9 cellular contexts compared by ENCODE assay signal in the genomic region with DNA sequence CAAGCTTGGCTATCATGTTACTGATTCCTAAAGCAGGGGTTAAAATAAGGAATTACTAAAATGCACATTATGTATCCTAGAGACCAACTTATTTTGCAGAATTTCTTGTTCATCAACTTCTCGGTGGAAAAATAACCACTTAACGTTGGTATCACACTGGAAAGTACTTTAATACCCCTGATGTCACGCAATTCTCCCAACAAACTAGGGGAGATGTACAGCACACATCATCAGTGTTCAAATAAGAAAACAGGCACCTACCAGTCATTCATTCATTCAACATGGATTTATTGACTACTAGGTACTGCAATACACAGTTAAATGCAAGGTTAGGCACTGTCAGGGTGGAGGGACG. TPM values are rescaled to one million over a fixed set of nuclear protein-coding genes. Genes with fewer than 3 reads are reported as not detected.
DNase-seq lines count a peak whose midpoint lies in the region; ATAC-seq, FAIRE-seq and TF ChIP-seq lines count a peak whose summit lies in the region.
"Had no signal": no experiment of that assay in that cellular context is flagged by ENCODE, and none has a peak within 500 bp of the region (broad histone marks: within the 10 kb centered on the region; RNA-seq: fewer than 3 reads in every experiment).

No MANE protein-coding gene starts in this region.

- H3K18ac ChIP-seq in mesenchymal stem cell (ENCODE audit: low read depth in 1 of 2, low read length in 2 of 2), result peak overlapping the region in 1 of 2 experiments; percentile 25

- no peak overlapping the region for H2BK120ac ChIP-seq in mesenchymal stem cell (ENCODE audit: low read depth, low read length)

- no peaks in the 10 kb centered on the region for H3K27me3 Mint-ChIP-seq in activated naive CD4-positive, alpha-beta T cell treated with anti-CD3 and anti-CD28 coated beads for 36 hours (ENCODE audit: low read depth)

- H3K27me3 ChIP-seq in brain microvascular endothelial cell (replicated peaks) (no peaks in the 10 kb centered on the region), mesenchymal stem cell (ENCODE audit: control insufficient read depth in 1 of 2, insufficient read depth in 1 of 2, low read length in 2 of 2) (no peaks in the 10 kb centered on the region), upper lobe of right lung (no peaks in the 10 kb centered on the region)

- H3K9me3 ChIP-seq in mesenchymal stem cell (ENCODE audit: control insufficient read depth, low read length), result no peaks in the 10 kb centered on the region
- H3K9me3 ChIP-seq in upper lobe of right lung, result no peaks in the 10 kb centered on the region

- no peak for FAIRE-seq in H54 (lab: Jason Lieb, UNC)

- H4K8ac ChIP-seq in mesenchymal stem cell (ENCODE audit: low read length), result peak overlapping the region; percentile 53

- CTCF ChIA-PET in activated naive CD4-positive, alpha-beta T cell treated with anti-CD3 and anti-CD28 coated beads for 36 hours (lab: Charles Lee), result interaction anchor here (0.6 to 1.9 kb wide), 7 partner anchors 10 to 148 kb away, joined by 3 to 8 read pairs (median 4); no protein-coding TSS in a partner anchor

- peak overlapping the region; percentile 94 for H3K27ac Mint-ChIP-seq in activated naive CD4-positive, alpha-beta T cell treated with anti-CD3 and anti-CD28 coated beads for 36 hours

- H3K4me3 ChIP-seq in brain microvascular endothelial cell (ENCODE audit: low read depth, low read length) (peak overlapping the region; percentile 81), mesenchymal stem cell (ENCODE audit: insufficient read depth in 1 of 2, low read depth in 1 of 2, low read length in 2 of 2) (peak overlapping the region; percentile 76 to 96), upper lobe of right lung (peak overlapping the region; percentile 80)

- H2BK5ac ChIP-seq in mesenchymal stem cell (ENCODE audit: low read depth, low read length, poor library complexity, severe bottlenecking), result no peak overlapping the region

- H3K4me3 Mint-ChIP-seq in activated naive CD4-positive, alpha-beta T cell treated with anti-CD3 and anti-CD28 coated beads for 36 hours, result peak overlapping the region; percentile 90

- DNase-seq in activated naive CD4-positive, alpha-beta T cell treated with anti-CD3 and anti-CD28 coated beads for 36 hours, result no peak
- no peak for DNase-seq in activated naive CD4-positive, alpha-beta T cell (lab: John Stamatoyannopoulos, UW)
- DNase-seq in brain microvascular endothelial cell (no peak), mesenchymal stem cell (no peak), upper lobe of right lung (no peak), H54 (ENCODE audit: insufficient read length, low spot score) (no peak)

- intact Hi-C loops in activated naive CD4-positive, alpha-beta T cell treated with anti-CD3 and anti-CD28 coated beads for 36 hours (cut with micrococcal nuclease), result loop anchor here (1.0 kb wide), 3 partner anchors 13 to 119 kb away; partner anchors contain the start of gene UPP1
- intact Hi-C loops in upper lobe of right lung (cut with DNase I), result no loop called here

- H4K91ac ChIP-seq in mesenchymal stem cell (ENCODE audit: low read length), result no peak overlapping the region

- H3K4me2 ChIP-seq in mesenchymal stem cell (ENCODE audit: low read length, poor library complexity, severe bottlenecking), result peak overlapping the region; percentile 84

- peaks cover 18% of the 10 kb centered on the region for H3K79me1 ChIP-seq in mesenchymal stem cell (replicated peaks; ENCODE audit: low read length, poor library complexity, severe bottlenecking)

- H3K36me3 ChIP-seq in brain microvascular endothelial cell (replicated peaks), result peaks cover 35% of the 10 kb centered on the region
- H3K36me3 ChIP-seq in mesenchymal stem cell (ENCODE audit: control insufficient read depth in 1 of 2, insufficient read depth in 2 of 2, low read depth in 1 of 2, low read length in 2 of 2), result peaks cover 22 to 43% of the 10 kb centered on the region in 2 experiments
- peaks cover 46% of the 10 kb centered on the region for H3K36me3 ChIP-seq in upper lobe of right lung

- TF ChIP-seq CTCF in brain microvascular endothelial cell (IDR thresholded peaks at IDR 0.05; ENCODE audit: low read depth, low read length, missing control alignments) (no peak), upper lobe of right lung (IDR thresholded peaks at IDR 0.05) (no peak)

- no peak overlapping the region for H3K27ac ChIP-seq in brain microvascular endothelial cell
- peak overlapping the region; percentile 18 for H3K27ac ChIP-seq in mesenchymal stem cell (ENCODE audit: low read length, poor library complexity, severe bottlenecking)
- H3K27ac ChIP-seq in upper lobe of right lung, result peak overlapping the region; percentile 82

- no peak overlapping the region for H3K23ac ChIP-seq in mesenchymal stem cell (ENCODE audit: low read length in 2 of 2)

- no peak overlapping the region for H3K14ac ChIP-seq in mesenchymal stem cell (ENCODE audit: low read length in 2 of 2)

- ATAC-seq in upper lobe of right lung, result no peak
- ATAC-seq in GM19455 (IDR thresholded peaks at IDR 0.05; ENCODE audit: unreplicated experiment), result no peak
- no peak for ATAC-seq in GM18907 (IDR thresholded peaks at IDR 0.05; ENCODE audit: unreplicated experiment)

- no peaks in the 10 kb centered on the region for H3K9me3 Mint-ChIP-seq in activated naive CD4-positive, alpha-beta T cell treated with anti-CD3 and anti-CD28 coated beads for 36 hours

- no peak overlapping the region for H2AK5ac ChIP-seq in mesenchymal stem cell (ENCODE audit: low read length, severe bottlenecking)

- peaks cover 32% of the 10 kb centered on the region for H3K36me3 Mint-ChIP-seq in activated naive CD4-positive, alpha-beta T cell treated with anti-CD3 and anti-CD28 coated beads for 36 hours (ENCODE audit: low read depth)

- WGBS in mesenchymal stem cell, result 31% methylated on average over 3 of the region's 4 CpGs

- peaks cover 33% of the 10 kb centered on the region for H3K4me1 Mint-ChIP-seq in activated naive CD4-positive, alpha-beta T cell treated with anti-CD3 and anti-CD28 coated beads for 36 hours (ENCODE audit: low read depth)

- in situ Hi-C loops in brain microvascular endothelial cell (cut with HindIII; ENCODE audit: low pct_ligation_motif_present, low sequenced_read_pairs), result loop anchor here (25.0 kb wide), 1 partner anchor 134 kb away; no protein-coding TSS in a partner anchor

- peak overlapping the region; percentile 95 for H3K9ac ChIP-seq in mesenchymal stem cell (ENCODE audit: low read length)

- peak overlapping the region in 1 of 2 experiments; percentile 24 for H3K4ac ChIP-seq in mesenchymal stem cell (ENCODE audit: low read depth in 1 of 2, low read length in 2 of 2)

- H2BK12ac ChIP-seq in mesenchymal stem cell (ENCODE audit: low read length in 2 of 2), result no peak overlapping the region

- H3K4me1 ChIP-seq in mesenchymal stem cell (ENCODE audit: control insufficient read depth, insufficient read depth, low read depth, low read length), result peaks cover 2% of the 10 kb centered on the region
- H3K4me1 ChIP-seq in upper lobe of right lung, result peaks cover 11% of the 10 kb centered on the region

- H2AFZ ChIP-seq in mesenchymal stem cell (ENCODE audit: low read depth, low read length), result no peak overlapping the region

- no peak for TF ChIP-seq POLR2A in H54 (IDR thresholded peaks at IDR 0.05; ENCODE audit: low read depth, low read length)

- H2BK15ac ChIP-seq in mesenchymal stem cell (ENCODE audit: low read depth, poor library complexity, severe bottlenecking), result peak overlapping the region; percentile 6

RNA-seq across cellular contexts. Expression of gene HUS1, which starts 0.6 kb away (rescaled TPM):
- total RNA-seq in activated naive CD4-positive, alpha-beta T cell treated with anti-CD3 and anti-CD28 coated beads for 36 hours, result 10 to 100 TPM; 55.0 to 61.2 TPM
- polyA plus RNA-seq in mesenchymal stem cell (2013, experiment 1 of 2), result 23.4 TPM
- 22.3 TPM for polyA plus RNA-seq in mesenchymal stem cell (2013, experiment 2 of 2)
- total RNA-seq in upper lobe of right lung, result 34.5 TPM

RNA-seq across cellular contexts. Expression of gene PKD1L1, which starts 30.5 kb away (rescaled TPM):
- total RNA-seq in activated naive CD4-positive, alpha-beta T cell treated with anti-CD3 and anti-CD28 coated beads for 36 hours, result under 1 TPM; 0.02 to 0.05 TPM
- polyA plus RNA-seq in mesenchymal stem cell (2013, experiment 1 of 2), result 0.03 TPM
- polyA plus RNA-seq in mesenchymal stem cell (2013, experiment 2 of 2), result 0.05 TPM
- total RNA-seq in upper lobe of right lung, result 1.0 TPM

RNA-seq across cellular contexts. Expression of gene SUN3, which starts 50.1 kb away (rescaled TPM):
- not detected for total RNA-seq in activated naive CD4-positive, alpha-beta T cell treated with anti-CD3 and anti-CD28 coated beads for 36 hours
- not detected for polyA plus RNA-seq in mesenchymal stem cell (2013, experiment 1 of 2)
- polyA plus RNA-seq in mesenchymal stem cell (2013, experiment 2 of 2), result not detected
- not detected for total RNA-seq in upper lobe of right lung
- total RNA-seq: NCI-H460 had no signal

RNA-seq across cellular contexts. Expression of gene C7orf57, which starts 56.6 kb away (rescaled TPM):
- total RNA-seq in activated naive CD4-positive, alpha-beta T cell treated with anti-CD3 and anti-CD28 coated beads for 36 hours, result under 1 TPM; 0.29 to 0.44 TPM
- polyA plus RNA-seq in mesenchymal stem cell (2013, experiment 1 of 2), result not detected
- polyA plus RNA-seq in mesenchymal stem cell (2013, experiment 2 of 2), result not detected
- total RNA-seq in upper lobe of right lung, result not detected
- total RNA-seq: NCI-H460 had no signal
